8 cellular contexts compared by ENCODE assay signal in genomic region chr1:234862944-234863515, GRCh38.
DNase-seq lines count a peak whose midpoint lies in the region; ATAC-seq and TF ChIP-seq lines count a peak whose summit lies in the region.

No MANE protein-coding gene starts in this region.

- no peaks in the 10 kb centered on the region for H3F3A ChIP-seq in PC-3 (ENCODE audit: low read length, unreplicated experiment)

- H4K20me1 ChIP-seq in PC-3 (ENCODE audit: low read length), result no peaks in the 10 kb centered on the region

- no peak overlapping the region for H3K27ac ChIP-seq in PC-3 (ENCODE audit: low read length)
- peak overlapping the region; percentile 45 for H3K27ac ChIP-seq in mesodermal cell (ENCODE audit: low read depth, low read length, severe bottlenecking)
- peak overlapping the region; percentile 1 to 82 (median 68) for H3K27ac ChIP-seq in tibial nerve

- H3K9ac ChIP-seq in PC-3 (ENCODE audit: low read length), result no peak overlapping the region

- intact Hi-C loops in PC-3 (cut with micrococcal nuclease), result loop anchor here (5.0 kb wide), 1 partner anchor 99 kb away; no protein-coding TSS in a partner anchor
- intact Hi-C loops in Calu3 (cut with micrococcal nuclease; ENCODE audit: unreplicated experiment), result loop anchor here (5.0 kb wide), 1 partner anchor 251 kb away; the partner anchor contains the start of gene IRF2BP2

- H2AFZ ChIP-seq in PC-3 (ENCODE audit: low read length), result no peak overlapping the region

- no peak for TF ChIP-seq POLR2A in tibial nerve (IDR thresholded peaks at IDR 0.05)

- no peaks in the 10 kb centered on the region for H3K79me2 ChIP-seq in PC-3 (ENCODE audit: low read length)

- BruUV-seq in PC-3 (replicated peaks; lab: Mats Ljungman, UMichigan) (no TSS peak), Calu3 (replicated peaks; lab: Mats Ljungman, UMichigan) (no TSS peak)

- no peak overlapping the region for H3K27ac Mint-ChIP-seq in Calu3 (ENCODE audit: unreplicated experiment)

- H3K36me3 ChIP-seq in PC-3 (ENCODE audit: low read depth, low read length) (no peaks in the 10 kb centered on the region), mesodermal cell (ENCODE audit: control insufficient read depth, insufficient read depth, low read length) (no peaks in the 10 kb centered on the region), tibial nerve (no peaks in the 10 kb centered on the region)

- ATAC-seq in PC-3 (no peak), HG03469 (IDR thresholded peaks at IDR 0.05; ENCODE audit: unreplicated experiment) (no peak)

- TF ChIP-seq CTCF in PC-3 (conservative IDR thresholded peaks at IDR 0.05; ENCODE audit: low read depth, low read length) (no peak), tibial nerve (IDR thresholded peaks at IDR 0.05) (no peak), Calu3 (IDR thresholded peaks at IDR 0.05; ENCODE audit: unreplicated experiment) (no peak)

- H3K4me3 ChIP-seq in PC-3 (ENCODE audit: low read length), result no peak overlapping the region
- no peak overlapping the region for H3K4me3 ChIP-seq in mesodermal cell (ENCODE audit: extremely low read depth, insufficient read depth, low read length, poor library complexity, severe bottlenecking)
- H3K4me3 ChIP-seq in tibial nerve, result peak overlapping the region in 2 of 4 donors; percentile 10 to 29

- H3K9me3 ChIP-seq in PC-3 (ENCODE audit: low read length) (no peaks in the 10 kb centered on the region), mesodermal cell (ENCODE audit: control insufficient read depth, low read length) (peaks cover 10% of the 10 kb centered on the region), tibial nerve (peaks cover 0 to 10% (median 0%) of the 10 kb centered on the region in 4 donors)

- peak overlapping the region; percentile 19; the same call in 1 of the 2 replicates for H3K4me2 ChIP-seq in PC-3 (ENCODE audit: low read length)

- peaks cover 10% of the 10 kb centered on the region for H3K36me3 Mint-ChIP-seq in Calu3 (ENCODE audit: insufficient read depth, unreplicated experiment)

- TF ChIP-seq EP300 in tibial nerve (IDR thresholded peaks at IDR 0.05), result peak in 1 of 2 donors; percentile 34

- no peaks in the 10 kb centered on the region for H3K9me3 Mint-ChIP-seq in Calu3 (ENCODE audit: low read depth, unreplicated experiment)

- WGBS in mesodermal cell (ENCODE audit: insufficient coverage in 2 of 2), 2 experiments, result 84 to 89% methylated on average over 12 to 13 of the region's 13 CpGs
- 7 to 9% methylated on average over 8 to 13 of the region's 13 CpGs for WGBS in tibial nerve, 2 donors

- CTCF ChIA-PET in PC-3 (lab: Charles Lee) (no interaction called here), Calu3 (lab: Charles Lee) (interaction anchor here (0.5 kb wide), 1 partner anchor 16 kb away, joined by 4 read pairs; no protein-coding TSS in a partner anchor)

- H3K4me1 Mint-ChIP-seq in Calu3 (ENCODE audit: low read depth, unreplicated experiment), result peaks cover 56% of the 10 kb centered on the region

- DNase-seq in PC-3 (no peak), epidermal melanocyte (ENCODE audit: insufficient read length, low spot score) (peak; percentile 74), tibial nerve (ENCODE audit: low spot score in 2 of 2) (peak; percentile 59 to 62), NAMALWA (ENCODE audit: low spot score) (no peak), Calu3 (no peak)
- DNase-seq in activated naive CD4-positive, alpha-beta T cell treated with Interleukin-2 at 50 U/mL for 16 hours, result no peak

- POLR2A ChIA-PET in PC-3 (lab: Charles Lee; ENCODE audit: unreplicated experiment), result no interaction called here

- no peaks in the 10 kb centered on the region for H3K27me3 Mint-ChIP-seq in Calu3 (ENCODE audit: unreplicated experiment)

- H3K4me3 Mint-ChIP-seq in Calu3 (ENCODE audit: low read depth, unreplicated experiment), result no peak overlapping the region

- H3K27me3 ChIP-seq in PC-3 (ENCODE audit: low read length) (no peaks in the 10 kb centered on the region), tibial nerve (no peaks in the 10 kb centered on the region)

- H3K9me2 ChIP-seq in PC-3 (replicated peaks; ENCODE audit: low read length), result no peaks in the 10 kb centered on the region

- peaks cover 35% of the 10 kb centered on the region for H3K4me1 ChIP-seq in PC-3 (ENCODE audit: insufficient read depth, low read length)
- H3K4me1 ChIP-seq in mesodermal cell (ENCODE audit: control insufficient read depth, insufficient read depth, low read length, poor library complexity, severe bottlenecking), result peaks cover 22% of the 10 kb centered on the region
- H3K4me1 ChIP-seq in tibial nerve, result peaks cover 0 to 33% (median 21%) of the 10 kb centered on the region in 4 donors

Comparison
In these comparisons a context has a peak if more than half of its experiments do, and no peak if none do; other contexts are left out.
1. DNase-seq: peak in epidermal melanocyte (single experiment) and tibial nerve (2 of 2); none in PC-3 (single experiment), NAMALWA (single experiment), Calu3 (single experiment) and activated naive CD4-positive, alpha-beta T cell treated with Interleukin-2 at 50 U/mL for 16 hours (single experiment).